ENCODE assay signal across 1 cellular context in genomic region chr5:9838906-9839305, GRCh38.
TF ChIP-seq lines count a peak whose summit lies in the region.

No MANE protein-coding gene starts in this region.

TF ChIP-seq in IMR-90, 13 proteins besides CTCF, POLR2A, EP300 and RAD21 (continued from another document):
- TF ChIP-seq, protein P1, sequence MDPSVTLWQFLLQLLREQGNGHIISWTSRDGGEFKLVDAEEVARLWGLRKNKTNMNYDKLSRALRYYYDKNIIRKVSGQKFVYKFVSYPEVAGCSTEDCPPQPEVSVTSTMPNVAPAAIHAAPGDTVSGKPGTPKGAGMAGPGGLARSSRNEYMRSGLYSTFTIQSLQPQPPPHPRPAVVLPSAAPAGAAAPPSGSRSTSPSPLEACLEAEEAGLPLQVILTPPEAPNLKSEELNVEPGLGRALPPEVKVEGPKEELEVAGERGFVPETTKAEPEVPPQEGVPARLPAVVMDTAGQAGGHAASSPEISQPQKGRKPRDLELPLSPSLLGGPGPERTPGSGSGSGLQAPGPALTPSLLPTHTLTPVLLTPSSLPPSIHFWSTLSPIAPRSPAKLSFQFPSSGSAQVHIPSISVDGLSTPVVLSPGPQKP (IDR thresholded peaks at IDR 0.05; ENCODE audit: borderline replicate concordance, low read depth, low read length): no peak
- TF ChIP-seq SMC3 (IDR thresholded peaks at IDR 0.05; ENCODE audit: low read depth, low read length) (no peak), BHLHE40 (IDR thresholded peaks at IDR 0.05; ENCODE audit: low read depth, low read length) (no peak), CHD1 (IDR thresholded peaks at IDR 0.05; ENCODE audit: low read depth, low read length) (no peak), MAFK (IDR thresholded peaks at IDR 0.05; ENCODE audit: low read depth, low read length) (no peak)
- TF ChIP-seq, protein P2, sequence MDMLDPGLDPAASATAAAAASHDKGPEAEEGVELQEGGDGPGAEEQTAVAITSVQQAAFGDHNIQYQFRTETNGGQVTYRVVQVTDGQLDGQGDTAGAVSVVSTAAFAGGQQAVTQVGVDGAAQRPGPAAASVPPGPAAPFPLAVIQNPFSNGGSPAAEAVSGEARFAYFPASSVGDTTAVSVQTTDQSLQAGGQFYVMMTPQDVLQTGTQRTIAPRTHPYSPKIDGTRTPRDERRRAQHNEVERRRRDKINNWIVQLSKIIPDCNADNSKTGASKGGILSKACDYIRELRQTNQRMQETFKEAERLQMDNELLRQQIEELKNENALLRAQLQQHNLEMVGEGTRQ (IDR thresholded peaks at IDR 0.05; ENCODE audit: low read depth, low read length): no peak
